Comparison of ENCODE assay signal across 8 cellular contexts in the genomic region with DNA sequence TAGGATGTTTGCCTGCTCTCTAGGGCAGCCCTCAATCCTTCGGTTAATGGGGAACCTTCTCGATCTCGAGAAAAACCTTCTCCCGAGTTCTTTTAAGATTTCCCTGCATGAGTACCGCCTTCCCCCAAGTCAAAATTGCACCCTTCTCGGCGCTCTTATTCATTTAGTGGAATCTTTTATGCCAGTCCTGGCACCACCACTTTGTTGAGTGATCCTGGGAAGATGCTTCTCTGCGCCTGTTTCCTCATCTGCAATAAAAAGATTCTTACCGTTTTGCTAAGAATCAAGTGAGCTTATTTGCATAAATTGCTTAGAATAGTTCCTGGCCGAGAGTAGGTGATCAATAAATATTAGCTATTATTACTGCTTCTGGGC. TPM values are rescaled to one million over a fixed set of nuclear protein-coding genes. Genes with fewer than 3 reads are reported as not detected.
A peak's percentile ranks its signal among the peaks of the same experiment; 100 is the strongest.
DNase-seq lines count a peak whose midpoint lies in the region; TF ChIP-seq lines count a peak whose summit lies in the region.

No MANE protein-coding gene starts in this region.

- peak overlapping the region; percentile 29 for H3K9ac ChIP-seq in HUES48 (ENCODE audit: low read depth, low read length)
- H3K9ac ChIP-seq in mucosa of stomach (ENCODE audit: low read length): peak overlapping the region; percentile 99

- H3K9me3 ChIP-seq in HUES48 (ENCODE audit: control insufficient read depth, insufficient read depth, low read length): no peaks in the 10 kb centered on the region
- no peaks in the 10 kb centered on the region for H3K9me3 ChIP-seq in breast epithelium
- no peaks in the 10 kb centered on the region for H3K9me3 ChIP-seq in mucosa of stomach (ENCODE audit: control insufficient read depth, low read length)

- peak overlapping the region; percentile 99 for H3K4me3 ChIP-seq in HUES48 (ENCODE audit: low read depth, low read length)
- H3K4me3 ChIP-seq in breast epithelium: peak overlapping the region; percentile 82 to 100 (median 99)
- peak overlapping the region; percentile 92 for H3K4me3 ChIP-seq in mucosa of stomach (ENCODE audit: low read length)

- no peak for TF ChIP-seq CTCF in breast epithelium (IDR thresholded peaks at IDR 0.05)

- H3K27me3 ChIP-seq in HUES48 (ENCODE audit: control insufficient read depth, insufficient read depth, low read length): no peaks in the 10 kb centered on the region
- no peaks in the 10 kb centered on the region for H3K27me3 ChIP-seq in breast epithelium
- no peaks in the 10 kb centered on the region for H3K27me3 ChIP-seq in mucosa of stomach (ENCODE audit: control insufficient read depth, insufficient read depth, low read length)

- H3K4me1 ChIP-seq in HUES48 (ENCODE audit: control insufficient read depth, insufficient read depth, low read length): peaks cover 11% of the 10 kb centered on the region
- H3K4me1 ChIP-seq in breast epithelium: peaks cover 0 to 8% of the 10 kb centered on the region in 2 donors
- H3K4me1 ChIP-seq in mucosa of stomach (ENCODE audit: control insufficient read depth, insufficient read depth, low read length): peaks cover 35% of the 10 kb centered on the region

- no peak for TF ChIP-seq POLR2A in breast epithelium (IDR thresholded peaks at IDR 0.05)

- in situ Hi-C loops in ACHN (cut with HindIII; ENCODE audit: low pct_ligation_motif_present, low pct_unique_long_range_greater_than_20kb, low sequenced_read_pairs): no loop called here

- H3K27ac ChIP-seq in HUES48 (ENCODE audit: low read depth, low read length) (peak overlapping the region; percentile 89), breast epithelium (peak overlapping the region; percentile 81 to 86)

- DNase-seq in ACHN (peak; percentile 12), breast epithelium (ENCODE audit: low spot score in 2 of 2) (no peak), middle frontal gyrus (ENCODE audit: extremely low spot score, low spot score) (no peak), anterior cingulate cortex (lab: John Stamatoyannopoulos, UW) (no peak), MV-4-11 (lab: John Stamatoyannopoulos, UW) (no peak)
- DNase-seq in stimulated activated CD4-positive, alpha-beta T cell treated with anti-CD3 and anti-CD28 coated beads, Interleukin-2, amount 100 ng/mL, for 24 hours: no peak

- intact Hi-C loops in breast epithelium (cut with DNase I; ENCODE audit: low total_unique reads): no loop called here

- H3K36me3 ChIP-seq in HUES48 (ENCODE audit: control insufficient read depth, insufficient read depth, low read length) (no peaks in the 10 kb centered on the region), breast epithelium (no peaks in the 10 kb centered on the region), mucosa of stomach (ENCODE audit: control insufficient read depth, insufficient read depth, low read length) (no peaks in the 10 kb centered on the region)

RNA-seq across cellular contexts. Expression of gene ARPC1A, which starts 0.7 kb away (rescaled TPM):
- 100 to 1,000 TPM; 113 to 122 (median 117) TPM for total RNA-seq in breast epithelium

RNA-seq across cellular contexts. Expression of gene ARPC1B, which starts 48.1 kb away (rescaled TPM):
- total RNA-seq in breast epithelium: 100 to 1,000 TPM; 108 to 176 (median 169) TPM

RNA-seq across cellular contexts. Expression of gene MYH16, which starts 53.8 kb away (rescaled TPM):
- not detected for total RNA-seq in breast epithelium
